13 cellular contexts compared by ENCODE assay signal in the genomic region with DNA sequence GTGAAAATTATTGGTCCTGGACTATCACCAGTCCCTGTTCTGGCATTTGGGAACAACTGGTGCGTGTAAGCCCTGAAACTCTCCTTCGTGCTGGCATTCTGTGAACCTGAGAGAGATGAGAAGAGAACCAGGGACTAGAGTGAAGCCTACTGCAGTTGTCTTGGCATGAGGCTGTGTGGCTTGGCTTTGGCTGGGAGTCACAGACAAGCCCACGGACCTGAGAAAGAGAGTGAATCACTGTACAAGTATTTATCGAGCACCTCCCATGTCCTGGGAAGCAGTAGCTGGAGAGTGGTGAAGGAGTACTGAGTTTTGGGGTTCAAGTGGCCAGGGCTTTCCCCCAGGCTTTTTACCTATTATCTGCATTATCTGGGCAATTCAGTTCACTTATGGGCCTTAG.
DNase-seq lines count a peak whose midpoint lies in the region; ATAC-seq lines count a peak whose summit lies in the region.
"Had no signal": no experiment of that assay in that cellular context is flagged by ENCODE, and none has a peak within 500 bp of the region (broad histone marks: within the 10 kb centered on the region; RNA-seq: fewer than 3 reads in every experiment).

No MANE protein-coding gene starts in this region.

- ATAC-seq in HG02588 (IDR thresholded peaks at IDR 0.05; ENCODE audit: unreplicated experiment) (no peak), GM19035 (IDR thresholded peaks at IDR 0.05; ENCODE audit: unreplicated experiment) (no peak)

- peak; percentile 82 for DNase-seq in EL
- DNase-seq in RPMI7951 (ENCODE audit: low read depth), result peak; percentile 85
- peak; percentile 44 for DNase-seq in fibroblast of gingiva (ENCODE audit: low read depth)
- DNase-seq in renal cortical epithelial cell (ENCODE audit: low read depth), result peak; percentile 69
- no peak for DNase-seq in cortex of kidney (lab: John Stamatoyannopoulos, UW)
- no peak for DNase-seq in retina
- DNase-seq: activated CD8-positive, alpha-beta memory T cell treated with anti-CD3 and anti-CD28 coated beads, Interleukin-2, amount 50 U/mL, for 4 hours; hippocampal formation; NCI-H1436; SJCRH30; WERI-Rb-1 had no signal

Comparison
In these comparisons a context has a peak if more than half of its experiments do, and no peak if none do; other contexts are left out.
1. DNase-seq: peak in EL (single experiment), RPMI7951 (single experiment), fibroblast of gingiva (single experiment) and renal cortical epithelial cell (single experiment); none in cortex of kidney (single experiment) and retina (single experiment).